ENCODE assay signal across 9 cellular contexts in the genomic region with DNA sequence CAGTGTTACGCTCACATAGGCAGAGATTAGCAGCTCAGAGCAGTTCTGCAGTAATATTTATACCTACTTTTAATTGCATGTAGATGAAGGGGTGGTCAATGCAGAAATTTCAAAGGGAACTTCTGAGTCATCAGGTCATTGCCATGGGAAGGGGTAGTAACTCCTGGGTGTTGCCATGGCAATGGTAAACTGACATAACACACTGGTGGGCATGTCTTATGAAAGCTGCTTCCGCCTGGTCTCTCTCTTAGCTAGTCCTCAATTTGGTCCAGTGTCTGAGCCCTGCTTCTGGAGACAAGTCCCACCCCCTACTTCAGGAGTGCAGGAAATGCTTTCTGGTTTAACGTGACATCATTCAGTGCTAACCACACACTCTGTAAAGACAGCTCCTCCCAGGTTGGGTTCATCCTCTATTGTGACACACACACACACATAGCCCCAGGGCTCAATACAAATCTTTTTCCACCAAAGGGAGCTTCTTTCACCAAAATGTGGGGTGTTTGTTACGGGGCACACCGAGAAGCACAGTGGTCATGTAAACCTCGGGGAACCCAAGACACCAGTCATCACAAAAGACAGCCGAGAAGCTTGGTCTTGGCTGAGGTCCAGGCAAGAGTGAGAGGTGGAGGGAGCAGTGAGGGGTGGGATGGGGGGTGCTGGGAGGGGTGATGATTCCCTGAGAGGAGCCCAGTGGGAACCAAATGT.
DNase-seq lines count a peak whose midpoint lies in the region; ATAC-seq and TF ChIP-seq lines count a peak whose summit lies in the region.
"Had no signal": no experiment of that assay in that cellular context is flagged by ENCODE, and none has a peak within 500 bp of the region (broad histone marks: within the 10 kb centered on the region; RNA-seq: fewer than 3 reads in every experiment).

No MANE protein-coding gene starts in this region.

- H3K4me1 ChIP-seq in psoas muscle = peaks cover 18% of the 10 kb centered on the region

- WGBS in psoas muscle, 3 donors = 58 to 69% (median 66%) methylated on average over 7 of the region's 7 CpGs

- ATAC-seq in psoas muscle = peak; percentile 24 to 45 (median 42)

- DNase-seq in Caki2 (ENCODE audit: low read depth) = peak; percentile 52
- DNase-seq in GM20000 (ENCODE audit: low spot score) = peak; percentile 80
- peak; percentile 49 for DNase-seq in HS-5 (ENCODE audit: low read depth)
- peak; percentile 80 for DNase-seq in T1000 (lab: John Stamatoyannopoulos, UW)
- DNase-seq in dedifferentiated amniotic fluid mesenchymal stem cell (ENCODE audit: extremely low spot score) = peak; percentile 28
- no peak for DNase-seq in psoas muscle
- no peak for DNase-seq in NCI-H1930 (lab: John Stamatoyannopoulos, UW)
- DNase-seq in epidermal melanocyte (ENCODE audit: insufficient read length, low spot score) = no peak

- no peaks in the 10 kb centered on the region for H3K9me3 ChIP-seq in psoas muscle
- H3K9me3 ChIP-seq: uterus had no signal

- in situ Hi-C loops in Caki2 (cut with HindIII; ENCODE audit: low pct_unique_long_range_greater_than_20kb, low sequenced_read_pairs) = no loop called here

- TF ChIP-seq CTCF in GM20000 (IDR thresholded peaks at IDR 0.05; ENCODE audit: extremely low read depth, missing control alignments) (no peak), psoas muscle (IDR thresholded peaks at IDR 0.05) (no peak)

- intact Hi-C loops in psoas muscle (cut with DNase I) = no loop called here

- H3K27ac ChIP-seq in psoas muscle = peak overlapping the region; percentile 21

- peak overlapping the region; percentile 1 for H3K4me3 ChIP-seq in psoas muscle
- H3K4me3 ChIP-seq: uterus had no signal

- no peaks in the 10 kb centered on the region for H3K27me3 ChIP-seq in psoas muscle (ENCODE audit: insufficient read depth in 3 of 3, low read length in 2 of 3)
- H3K27me3 ChIP-seq: uterus had no signal

- H3K36me3 ChIP-seq in psoas muscle (ENCODE audit: insufficient read depth in 1 of 2, low read depth in 1 of 2) = no peaks in the 10 kb centered on the region
- H3K36me3 ChIP-seq: uterus had no signal

Comparison
In these comparisons a context has a peak if more than half of its experiments do, and no peak if none do; other contexts are left out.
1. DNase-seq: peak in Caki2 (single experiment), GM20000 (single experiment), HS-5 (single experiment), T1000 (single experiment) and dedifferentiated amniotic fluid mesenchymal stem cell (single experiment); none in psoas muscle (0 of 2), NCI-H1930 (0 of 2) and epidermal melanocyte (single experiment).